In genomic region chr7:74083117-74083876, GRCh38 we compare ENCODE assay signal across 1 cellular context.
A peak's percentile ranks its signal among the peaks of the same experiment; 100 is the strongest.
TF ChIP-seq lines count a peak whose summit lies in the region.

LIMK1 (plus strand) TSS chr7:74083804; CDS start chr7:74083991, 187 bp downstream.

TF ChIP-seq in SK-N-SH, 30 proteins besides CTCF, POLR2A, EP300 and RAD21 (continued from another document):
- TF ChIP-seq REST (IDR thresholded peaks at IDR 0.05; ENCODE audit: low read depth, low read length): no peak
- peak; percentile 90; the same call in 1 of the 2 replicates for TF ChIP-seq POLR2AphosphoS5 (IDR thresholded peaks at IDR 0.05; ENCODE audit: low read depth, low read length)
- TF ChIP-seq SMC3 (IDR thresholded peaks at IDR 0.05; ENCODE audit: low read depth, low read length): no peak
- TF ChIP-seq FOXJ3 (CRISPR knock-in tag; IDR thresholded peaks at IDR 0.05): no peak
- TF ChIP-seq TEAD4 (IDR thresholded peaks at IDR 0.05; ENCODE audit: borderline replicate concordance, insufficient read depth): no peak
- TF ChIP-seq MEF2A (IDR thresholded peaks at IDR 0.05; ENCODE audit: borderline replicate concordance, low read depth): no peak
- no peak for TF ChIP-seq IRF3 (IDR thresholded peaks at IDR 0.05; ENCODE audit: low read depth, low read length)
- TF ChIP-seq, protein P1, sequence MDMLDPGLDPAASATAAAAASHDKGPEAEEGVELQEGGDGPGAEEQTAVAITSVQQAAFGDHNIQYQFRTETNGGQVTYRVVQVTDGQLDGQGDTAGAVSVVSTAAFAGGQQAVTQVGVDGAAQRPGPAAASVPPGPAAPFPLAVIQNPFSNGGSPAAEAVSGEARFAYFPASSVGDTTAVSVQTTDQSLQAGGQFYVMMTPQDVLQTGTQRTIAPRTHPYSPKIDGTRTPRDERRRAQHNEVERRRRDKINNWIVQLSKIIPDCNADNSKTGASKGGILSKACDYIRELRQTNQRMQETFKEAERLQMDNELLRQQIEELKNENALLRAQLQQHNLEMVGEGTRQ (IDR thresholded peaks at IDR 0.05; ENCODE audit: borderline replicate concordance, low read depth, low read length): no peak
- TF ChIP-seq ELF1 (IDR thresholded peaks at IDR 0.05): no peak
- no peak for TF ChIP-seq RFX5 (IDR thresholded peaks at IDR 0.05; ENCODE audit: low read length)
- no peak for TF ChIP-seq CHD2 (IDR thresholded peaks at IDR 0.05; ENCODE audit: low read length, partially characterized antibody)
- TF ChIP-seq PBX3 (IDR thresholded peaks at IDR 0.05): peak; percentile 59
- no peak for TF ChIP-seq EZH2phosphoT487 (IDR thresholded peaks at IDR 0.05; ENCODE audit: borderline replicate concordance, low read depth)
- no peak for TF ChIP-seq NFIC (IDR thresholded peaks at IDR 0.05; ENCODE audit: borderline replicate concordance)
- TF ChIP-seq, protein P2, sequence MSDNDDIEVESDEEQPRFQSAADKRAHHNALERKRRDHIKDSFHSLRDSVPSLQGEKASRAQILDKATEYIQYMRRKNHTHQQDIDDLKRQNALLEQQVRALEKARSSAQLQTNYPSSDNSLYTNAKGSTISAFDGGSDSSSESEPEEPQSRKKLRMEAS (IDR thresholded peaks at IDR 0.05; ENCODE audit: low read depth): peak; percentile 88
- no peak for TF ChIP-seq RXRA (IDR thresholded peaks at IDR 0.05; ENCODE audit: borderline replicate concordance, low read depth)
- TF ChIP-seq GABPA (IDR thresholded peaks at IDR 0.05; ENCODE audit: low read depth): peak; percentile 51; the same call in 1 of the 2 replicates
TF ChIP-seq in SK-N-SH: peak in this region for 9.
